ENCODE assay signal across 8 cellular contexts in genomic region chr6:161922631-161923119, GRCh38.
A peak's percentile ranks its signal among the peaks of the same experiment; 100 is the strongest.
DNase-seq lines count a peak whose midpoint lies in the region; ATAC-seq and TF ChIP-seq lines count a peak whose summit lies in the region.
"Had no signal": no experiment of that assay in that cellular context is flagged by ENCODE, and none has a peak within 500 bp of the region (broad histone marks: within the 10 kb centered on the region; RNA-seq: fewer than 3 reads in every experiment).

No MANE protein-coding gene starts in this region.

- H3K36me3 ChIP-seq in RWPE2 (ENCODE audit: low read depth): no peaks in the 10 kb centered on the region

- peak; percentile 40 for DNase-seq in GM12865 (ENCODE audit: low read depth)
- peak; percentile 36 for DNase-seq in HS-5 (ENCODE audit: low read depth)
- no peak for DNase-seq in RWPE2 (ENCODE audit: low spot score)
- peak; percentile 47 for DNase-seq in fibroblast of pulmonary artery (ENCODE audit: low read depth)
- peak; percentile 75 for DNase-seq in retinal pigment epithelial cell (ENCODE audit: low read depth)

- peak overlapping the region; percentile 42 for H3K27ac ChIP-seq in RWPE2 (ENCODE audit: poor library complexity, severe bottlenecking)
- H3K27ac ChIP-seq: parathyroid adenoma had no signal

- no peaks in the 10 kb centered on the region for H3K27me3 ChIP-seq in RWPE2 (ENCODE audit: insufficient read depth, poor library complexity, severe bottlenecking)

- TF ChIP-seq CTCF in GM12865 (IDR thresholded peaks at IDR 0.05; ENCODE audit: insufficient read depth, low read depth, low read length, missing control alignments) (peak; percentile 14), RWPE2 (IDR thresholded peaks at IDR 0.05; ENCODE audit: poor library complexity, severe bottlenecking) (peak; percentile 48), fibroblast of pulmonary artery (IDR thresholded peaks at IDR 0.05; ENCODE audit: low read length, missing control alignments) (peak; percentile 27), retinal pigment epithelial cell (conservative IDR thresholded peaks at IDR 0.05; ENCODE audit: low read depth, low read length) (peak; percentile 69)

- H3K4me3 ChIP-seq in GM12865 (ENCODE audit: low read depth, low read length) (no peak overlapping the region), RWPE2 (ENCODE audit: severe bottlenecking) (no peak overlapping the region), fibroblast of pulmonary artery (replicated peaks; ENCODE audit: low read depth, low read length) (no peak overlapping the region), retinal pigment epithelial cell (ENCODE audit: low read length) (no peak overlapping the region)

- peaks cover 3% of the 10 kb centered on the region for H3K9me3 ChIP-seq in RWPE2 (ENCODE audit: severe bottlenecking)

- peaks cover 25% of the 10 kb centered on the region for H3K4me1 ChIP-seq in RWPE2 (ENCODE audit: insufficient read depth, poor library complexity, severe bottlenecking)
- H3K4me1 ChIP-seq: parathyroid adenoma had no signal

- ATAC-seq in RWPE2 (ENCODE audit: low read depth) (peak; percentile 82), GM19467 (IDR thresholded peaks at IDR 0.05; ENCODE audit: unreplicated experiment) (no peak), GM19463 (IDR thresholded peaks at IDR 0.05; ENCODE audit: unreplicated experiment) (no peak)

Comparison
In these comparisons a context has a peak if more than half of its experiments do, and no peak if none do; other contexts are left out.
1. CTCF ChIP-seq: peak in every context shown above with its lines; median percentile 69 in retinal pigment epithelial cell; 48 in RWPE2; 27 in fibroblast of pulmonary artery; 14 in GM12865.